ENCODE assay signal across 9 cellular contexts in genomic region chr5:127746756-127747155, GRCh38. TPM values are rescaled to one million over a fixed set of nuclear protein-coding genes. Genes with fewer than 3 reads are reported as not detected.
DNase-seq lines count a peak whose midpoint lies in the region; ATAC-seq and TF ChIP-seq lines count a peak whose summit lies in the region.
"Had no signal": no experiment of that assay in that cellular context is flagged by ENCODE, and none has a peak within 500 bp of the region (broad histone marks: within the 10 kb centered on the region; RNA-seq: fewer than 3 reads in every experiment).

No MANE protein-coding gene starts in this region.

- H3K4me1 ChIP-seq in DND-41 (ENCODE audit: insufficient read depth, low read length): no peaks in the 10 kb centered on the region
- H3K4me1 ChIP-seq in effector memory CD4-positive, alpha-beta T cell (ENCODE audit: control insufficient read depth, insufficient read depth, low read length, poor library complexity, severe bottlenecking): no peaks in the 10 kb centered on the region

- no TSS peak for BruUV-seq in MCF 10A (replicated peaks; lab: Mats Ljungman, UMichigan)

- H3K79me2 ChIP-seq in DND-41 (ENCODE audit: insufficient read depth, low read length) (no peaks in the 10 kb centered on the region), neural cell (replicated peaks; ENCODE audit: insufficient read depth, low read length) (no peaks in the 10 kb centered on the region)

- H2AFZ ChIP-seq in DND-41 (ENCODE audit: low read depth, low read length): no peak overlapping the region
- H2AFZ ChIP-seq in neural cell (ENCODE audit: low read depth, low read length): no peak overlapping the region

- no peaks in the 10 kb centered on the region for H3F3A ChIP-seq in neural cell (ENCODE audit: insufficient read depth, low read length, poor library complexity, severe bottlenecking)

- CTCF ChIA-PET in MCF 10A (lab: Yijun Ruan, JAX): no interaction called here

- H3K4me2 ChIP-seq in DND-41 (ENCODE audit: insufficient read depth, low read length) (no peak overlapping the region), neural cell (ENCODE audit: low read length) (no peak overlapping the region)

- H3K27me3 ChIP-seq in DND-41 (ENCODE audit: insufficient read depth, low read length, poor library complexity) (no peaks in the 10 kb centered on the region), neural cell (ENCODE audit: insufficient read depth, low read depth, low read length) (no peaks in the 10 kb centered on the region)
- H3K27me3 ChIP-seq in effector memory CD4-positive, alpha-beta T cell (replicated peaks; ENCODE audit: control insufficient read depth, insufficient read depth, low read length, poor library complexity, severe bottlenecking): no peaks in the 10 kb centered on the region

- TF ChIP-seq CTCF in DND-41 (IDR thresholded peaks at IDR 0.05; ENCODE audit: borderline replicate concordance, extremely low read depth, low read length, poor library complexity, severe bottlenecking) (peak; percentile 61), MCF 10A (IDR thresholded peaks at IDR 0.05; ENCODE audit: unreplicated experiment) (peak; percentile 57), neural cell (IDR thresholded peaks at IDR 0.05; ENCODE audit: poor library complexity, severe bottlenecking) (peak; percentile 70)

- no peak overlapping the region for H3K27ac ChIP-seq in DND-41 (ENCODE audit: low read length)
- H3K27ac ChIP-seq in neural cell (ENCODE audit: low read length): no peak overlapping the region
- H3K27ac ChIP-seq in effector memory CD4-positive, alpha-beta T cell (ENCODE audit: insufficient read depth, low read length, poor library complexity, severe bottlenecking): no peak overlapping the region

- H3K27me3 Mint-ChIP-seq in MCF 10A (ENCODE audit: insufficient read depth, unreplicated experiment): peaks cover 25% of the 10 kb centered on the region

- H3K4me3 ChIP-seq in DND-41 (ENCODE audit: low read depth in 1 of 2, low read length in 2 of 2) (no peak overlapping the region), neural cell (ENCODE audit: low read length) (no peak overlapping the region)
- H3K4me3 ChIP-seq in effector memory CD4-positive, alpha-beta T cell (ENCODE audit: insufficient read depth, low read depth, low read length, poor library complexity, severe bottlenecking): no peak overlapping the region

- H3K9me3 ChIP-seq in DND-41 (ENCODE audit: insufficient read depth, low read length, severe bottlenecking) (no peaks in the 10 kb centered on the region), neural cell (ENCODE audit: low read length) (no peaks in the 10 kb centered on the region)
- no peaks in the 10 kb centered on the region for H3K9me3 ChIP-seq in effector memory CD4-positive, alpha-beta T cell (ENCODE audit: control insufficient read depth, low read length)

- DNase-seq in DND-41 (no peak), Kasumi-1 (lab: John Stamatoyannopoulos, UW) (peak; percentile 60 to 62), MCF 10A (ENCODE audit: unreplicated experiment) (peak; percentile 43), NCI-H146 (lab: John Stamatoyannopoulos, UW) (no peak)
- DNase-seq in effector memory CD4-positive, alpha-beta T cell: no peak

- H3K36me3 ChIP-seq in DND-41 (ENCODE audit: insufficient read depth, low read length): no peaks in the 10 kb centered on the region
- no peaks in the 10 kb centered on the region for H3K36me3 ChIP-seq in neural cell (ENCODE audit: insufficient read depth, low read length)
- no peaks in the 10 kb centered on the region for H3K36me3 ChIP-seq in effector memory CD4-positive, alpha-beta T cell (ENCODE audit: control insufficient read depth, insufficient read depth, low read length)

- TF ChIP-seq EP300 in neural cell (conservative IDR thresholded peaks at IDR 0.05; ENCODE audit: poor library complexity, severe bottlenecking): no peak

- H4K20me1 ChIP-seq in DND-41 (ENCODE audit: insufficient read depth, low read length) (no peaks in the 10 kb centered on the region), neural cell (ENCODE audit: insufficient read depth) (no peaks in the 10 kb centered on the region)

- no peaks in the 10 kb centered on the region for H3K9me2 ChIP-seq in neural cell (ENCODE audit: insufficient read depth, low read length)

- peak; percentile 81 for TF ChIP-seq RAD21 in neural cell (conservative IDR thresholded peaks at IDR 0.05)

- no peak for ATAC-seq in DND-41 (ENCODE audit: insufficient read depth, low read depth)
- ATAC-seq in GM19455 (IDR thresholded peaks at IDR 0.05; ENCODE audit: unreplicated experiment): no peak
- no peak for ATAC-seq in GM18861 (IDR thresholded peaks at IDR 0.05; ENCODE audit: unreplicated experiment)

- H3K4me3 Mint-ChIP-seq in MCF 10A (ENCODE audit: unreplicated experiment): no peak overlapping the region

- H3K27ac Mint-ChIP-seq in MCF 10A (ENCODE audit: low read depth, unreplicated experiment): no peak overlapping the region

- H3K9ac ChIP-seq in DND-41 (ENCODE audit: low read depth, low read length): no peak overlapping the region
- H3K9ac ChIP-seq in neural cell (ENCODE audit: low read length): no peak overlapping the region

- intact Hi-C loops in MCF 10A (cut with micrococcal nuclease): loop anchor here (1.0 to 10.0 kb wide), 4 partner anchors 182 to 1098 kb away; no protein-coding TSS in a partner anchor

- POLR2A ChIA-PET in MCF 10A (lab: Yijun Ruan, JAX): no interaction called here

- no peaks in the 10 kb centered on the region for H3K4me1 Mint-ChIP-seq in MCF 10A (ENCODE audit: insufficient read depth, unreplicated experiment)

- H3K9me3 Mint-ChIP-seq in MCF 10A (ENCODE audit: unreplicated experiment): no peaks in the 10 kb centered on the region

- no peaks in the 10 kb centered on the region for H3K36me3 Mint-ChIP-seq in MCF 10A (ENCODE audit: insufficient read depth, unreplicated experiment)

TF ChIP-seq in neural cell, 6 proteins besides CTCF, POLR2A, EP300 and RAD21:
- TF ChIP-seq SMC3 (conservative IDR thresholded peaks at IDR 0.05; ENCODE audit: poor library complexity) (peak; percentile 81), REST (IDR thresholded peaks at IDR 0.05; ENCODE audit: borderline replicate concordance) (no peak)

RNA-seq across cellular contexts. Expression of gene CCDC192, which starts 43.6 kb away (rescaled TPM):
- total RNA-seq in MCF 10A (2022): not detected in 2 replicates
- polyA plus RNA-seq in neural cell: not detected in 2 replicates
- not detected in 2 replicates for polyA minus RNA-seq in neural cell
- total RNA-seq: glomerular endothelial cell had no signal

Comparison
In these comparisons a context has a peak if more than half of its experiments do, and no peak if none do; other contexts are left out.
1. DNase-seq: peak in Kasumi-1 (2 of 2) and MCF 10A (single experiment); none in DND-41 (single experiment), effector memory CD4-positive, alpha-beta T cell (0 of 3) and NCI-H146 (single experiment).
2. Peak in every context shown above with its lines, with median percentiles within 50 percentile points of each other: CTCF ChIP-seq.